In genomic region chr7:37728747-37729146, GRCh38 we compare ENCODE assay signal across 1 cellular context.
TF ChIP-seq lines count a peak whose summit lies in the region.

No MANE protein-coding gene starts in this region.

TF ChIP-seq in HepG2, 621 proteins besides CTCF, POLR2A, EP300 and RAD21:
- TF ChIP-seq SP1 (IDR thresholded peaks at IDR 0.05) (no peak), SP1 (CRISPR knock-in tag; IDR thresholded peaks at IDR 0.05) (no peak), PREB (CRISPR knock-in tag; IDR thresholded peaks at IDR 0.05) (no peak), ZNF280B (CRISPR knock-in tag; IDR thresholded peaks at IDR 0.05; ENCODE audit: borderline replicate concordance) (no peak), KDM5A (IDR thresholded peaks at IDR 0.05; ENCODE audit: borderline replicate concordance, low read length) (no peak), ZNF792 (CRISPR knock-in tag; IDR thresholded peaks at IDR 0.05) (no peak), ZNF589 (CRISPR knock-in tag; conservative IDR thresholded peaks at IDR 0.05) (no peak), ZNF256 (CRISPR knock-in tag; conservative IDR thresholded peaks at IDR 0.05) (no peak), SNAPC5 (CRISPR knock-in tag; IDR thresholded peaks at IDR 0.05; ENCODE audit: borderline replicate concordance) (no peak), ZFP36L1 (CRISPR knock-in tag; IDR thresholded peaks at IDR 0.05) (no peak), ZFP90 (CRISPR knock-in tag; IDR thresholded peaks at IDR 0.05; ENCODE audit: borderline replicate concordance) (no peak), AHR (CRISPR knock-in tag; IDR thresholded peaks at IDR 0.05) (no peak), ZNF747 (CRISPR knock-in tag; IDR thresholded peaks at IDR 0.05; ENCODE audit: borderline replicate concordance) (no peak), RFX5 (IDR thresholded peaks at IDR 0.05; ENCODE audit: low read depth, low read length) (no peak), AKAP8 (CRISPR knock-in tag; IDR thresholded peaks at IDR 0.05) (no peak), ATF3 (CRISPR knock-in tag; IDR thresholded peaks at IDR 0.05) (no peak)
